ENCODE assay signal across 14 cellular contexts in the genomic region with DNA sequence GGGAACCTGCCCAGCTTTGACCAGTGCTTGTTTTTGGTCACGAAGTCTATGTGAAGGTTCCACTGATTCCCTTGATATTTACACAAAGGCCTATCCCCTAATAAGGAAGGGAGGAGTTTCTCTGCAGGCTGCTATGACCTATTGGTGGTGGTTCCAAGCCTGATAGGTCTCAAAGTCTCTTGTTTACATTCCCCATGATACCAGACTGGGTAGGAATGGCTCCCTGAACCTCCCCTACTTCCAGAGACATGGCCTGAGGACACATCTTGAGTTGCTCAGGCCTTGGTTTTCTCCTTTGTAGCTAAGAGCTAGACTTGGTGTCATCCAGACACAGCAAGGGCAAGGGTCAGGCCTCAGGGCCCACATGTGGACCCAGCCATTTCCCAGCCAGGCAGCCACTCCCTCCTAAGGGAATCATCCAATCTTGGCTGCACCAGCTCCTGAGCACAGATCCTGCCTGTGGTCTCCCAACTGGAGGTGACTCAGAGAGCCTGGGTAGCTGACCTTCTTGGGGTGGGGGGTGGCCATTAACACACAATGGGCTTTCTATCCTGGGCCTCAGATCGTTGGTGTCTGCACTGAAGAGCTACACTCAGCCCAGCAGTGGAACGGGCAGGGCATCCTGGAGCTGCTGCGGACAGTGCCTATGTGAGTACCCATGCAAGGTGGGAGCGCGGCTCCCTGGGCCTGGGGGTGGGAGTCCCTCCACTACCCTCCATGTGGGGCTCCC. TPM values are rescaled to one million over a fixed set of nuclear protein-coding genes. Genes with fewer than 3 reads are reported as not detected.
A peak's percentile ranks its signal among the peaks of the same experiment; 100 is the strongest.
DNase-seq lines count a peak whose midpoint lies in the region; ATAC-seq, FAIRE-seq and TF ChIP-seq lines count a peak whose summit lies in the region.
"Had no signal": no experiment of that assay in that cellular context is flagged by ENCODE, and none has a peak within 500 bp of the region (broad histone marks: within the 10 kb centered on the region; RNA-seq: fewer than 3 reads in every experiment).

No MANE protein-coding gene starts in this region.

- H3K27me3 Mint-ChIP-seq in HFFc6 (ENCODE audit: insufficient read depth) (no peaks in the 10 kb centered on the region), astrocyte (ENCODE audit: low read depth, unreplicated experiment) (no peaks in the 10 kb centered on the region), type B pancreatic cell (no peaks in the 10 kb centered on the region), natural killer cell (ENCODE audit: low read depth in 2 of 2) (no peaks in the 10 kb centered on the region)
- H3K27me3 Mint-ChIP-seq: stimulated activated memory B cell treated with anti-CD40 and anti-IgM and Interleukin-4, amounts not matched to agents 10 μg/mL and 1 μg/mL and 100 μg/mL, for 72 hours had no signal

- TF ChIP-seq CTCF in AG10803 (conservative IDR thresholded peaks at IDR 0.05; ENCODE audit: low read length), result no peak
- TF ChIP-seq CTCF in HFFc6 (IDR thresholded peaks at IDR 0.05), result no peak
- no peak for TF ChIP-seq CTCF in astrocyte (IDR thresholded peaks at IDR 0.05; ENCODE audit: insufficient read depth, low read depth, low read length)
- TF ChIP-seq CTCF in type B pancreatic cell (conservative IDR thresholded peaks at IDR 0.05), result no peak
- TF ChIP-seq CTCF in natural killer cell (IDR thresholded peaks at IDR 0.05), result no peak

- no peak overlapping the region for H2BK5ac ChIP-seq in mesendoderm (ENCODE audit: low read length)

- H3K4me1 Mint-ChIP-seq in HFFc6 (ENCODE audit: low read depth), result peaks cover 33% of the 10 kb centered on the region
- H3K4me1 Mint-ChIP-seq in astrocyte (ENCODE audit: low read depth, unreplicated experiment), result peaks cover 29% of the 10 kb centered on the region
- peaks cover 10% of the 10 kb centered on the region for H3K4me1 Mint-ChIP-seq in type B pancreatic cell (ENCODE audit: unreplicated experiment)
- no peaks in the 10 kb centered on the region for H3K4me1 Mint-ChIP-seq in natural killer cell
- H3K4me1 Mint-ChIP-seq: stimulated activated memory B cell treated with anti-CD40 and anti-IgM and Interleukin-4, amounts not matched to agents 10 μg/mL and 1 μg/mL and 100 μg/mL, for 72 hours had no signal

- H3K23ac ChIP-seq in mesendoderm (ENCODE audit: low read length), result no peak overlapping the region

- ATAC-seq in natural killer cell, result no peak
- ATAC-seq: left ventricle myocardium superior; stimulated activated memory B cell treated with anti-CD40 and anti-IgM and Interleukin-4, amounts not matched to agents 10 μg/mL and 1 μg/mL and 100 μg/mL, for 72 hours had no signal

- H4K20me1 ChIP-seq in astrocyte (ENCODE audit: insufficient read depth, low read length), result peaks cover 5% of the 10 kb centered on the region

- H3K79me2 ChIP-seq in astrocyte (ENCODE audit: insufficient read depth, low read length) (no peaks in the 10 kb centered on the region), mesendoderm (ENCODE audit: control insufficient read depth, insufficient read depth, low read length) (no peaks in the 10 kb centered on the region)

- no peak overlapping the region for H4K5ac ChIP-seq in mesendoderm (ENCODE audit: low read length)

- intact Hi-C loops in natural killer cell (cut with micrococcal nuclease), result no loop called here

- H3K56ac ChIP-seq in mesendoderm (ENCODE audit: low read length), result peak overlapping the region; percentile 62

- no peak overlapping the region for H3K18ac ChIP-seq in mesendoderm (ENCODE audit: low read length)

- H3K9me3 ChIP-seq in astrocyte (ENCODE audit: insufficient read depth, low read depth, low read length), result no peaks in the 10 kb centered on the region
- H3K9me3 ChIP-seq: BE2C had no signal

- H3K4me3 ChIP-seq in AG10803 (ENCODE audit: low read length) (no peak overlapping the region), astrocyte (ENCODE audit: insufficient read depth, low read depth, low read length) (no peak overlapping the region), mesendoderm (ENCODE audit: low read length) (no peak overlapping the region)

- WGBS in mesendoderm (ENCODE audit: extremely low coverage, insufficient coverage, low lambda C conversion rate), result no CpG with 5 or more reads among the region's 6 CpGs

- H2BK120ac ChIP-seq in mesendoderm (ENCODE audit: low read depth, low read length), result no peak overlapping the region

- H3K27me3 ChIP-seq in astrocyte (ENCODE audit: insufficient read depth, low read length), result no peaks in the 10 kb centered on the region
- no peaks in the 10 kb centered on the region for H3K27me3 ChIP-seq in mesendoderm (ENCODE audit: insufficient read depth, low read length, poor library complexity)
- H3K27me3 ChIP-seq: BE2C had no signal

- H4K8ac ChIP-seq in mesendoderm (ENCODE audit: low read depth, low read length), result no peak overlapping the region

- H3K9me3 Mint-ChIP-seq in HFFc6 (no peaks in the 10 kb centered on the region), astrocyte (ENCODE audit: unreplicated experiment) (no peaks in the 10 kb centered on the region), type B pancreatic cell (no peaks in the 10 kb centered on the region), natural killer cell (no peaks in the 10 kb centered on the region)
- H3K9me3 Mint-ChIP-seq: stimulated activated memory B cell treated with anti-CD40 and anti-IgM and Interleukin-4, amounts not matched to agents 10 μg/mL and 1 μg/mL and 100 μg/mL, for 72 hours had no signal

- H3K4me1 ChIP-seq in astrocyte (ENCODE audit: insufficient read depth, low read length), result peaks cover 17% of the 10 kb centered on the region
- H3K4me1 ChIP-seq in mesendoderm (ENCODE audit: control insufficient read depth, low read depth, low read length), result peaks cover 4% of the 10 kb centered on the region
- H3K4me1 ChIP-seq: BE2C had no signal

- H3K9ac ChIP-seq in astrocyte (ENCODE audit: low read length) (no peak overlapping the region), mesendoderm (ENCODE audit: low read length) (no peak overlapping the region)

- H3K4me3 Mint-ChIP-seq in HFFc6 (0 out of 2 replicates have a peak overlapping the region, but pooled peaks have one; percentile 10), astrocyte (ENCODE audit: unreplicated experiment) (no peak overlapping the region), type B pancreatic cell (no peak overlapping the region), natural killer cell (no peak overlapping the region)
- H3K4me3 Mint-ChIP-seq: stimulated activated memory B cell treated with anti-CD40 and anti-IgM and Interleukin-4, amounts not matched to agents 10 μg/mL and 1 μg/mL and 100 μg/mL, for 72 hours had no signal

- H2AK5ac ChIP-seq in mesendoderm (ENCODE audit: low read length), result no peak overlapping the region

- H3K4ac ChIP-seq in mesendoderm (ENCODE audit: low read depth, low read length), result no peak overlapping the region

- no peaks in the 10 kb centered on the region for H3K79me1 ChIP-seq in mesendoderm (ENCODE audit: low read length)

- no peak for FAIRE-seq in astrocyte (lab: Jason Lieb, UNC)

- H2AFZ ChIP-seq in astrocyte (ENCODE audit: low read depth, low read length), result no peak overlapping the region

- H3K27ac ChIP-seq in astrocyte (ENCODE audit: low read depth, low read length) (peak overlapping the region; percentile 38), mesendoderm (ENCODE audit: low read depth, low read length) (peak overlapping the region; percentile 22)

- H3K36me3 ChIP-seq in astrocyte (ENCODE audit: insufficient read depth, low read length) (no peaks in the 10 kb centered on the region), mesendoderm (ENCODE audit: control insufficient read depth, insufficient read depth, low read length) (no peaks in the 10 kb centered on the region)

- H3K36me3 Mint-ChIP-seq in HFFc6 (ENCODE audit: low read depth) (peaks cover under 1% of the 10 kb centered on the region; the same call in 1 of the 2 replicates), astrocyte (ENCODE audit: low read depth, unreplicated experiment) (peaks cover 4% of the 10 kb centered on the region), type B pancreatic cell (peaks cover 3% of the 10 kb centered on the region), natural killer cell (no peaks in the 10 kb centered on the region)

- H3K27ac Mint-ChIP-seq in HFFc6 (peak overlapping the region; percentile 74), astrocyte (ENCODE audit: unreplicated experiment) (peak overlapping the region; percentile 79), type B pancreatic cell (no peak overlapping the region), natural killer cell (no peak overlapping the region)
- H3K27ac Mint-ChIP-seq: stimulated activated memory B cell treated with anti-CD40 and anti-IgM and Interleukin-4, amounts not matched to agents 10 μg/mL and 1 μg/mL and 100 μg/mL, for 72 hours had no signal

- H2BK15ac ChIP-seq in mesendoderm (replicated peaks; ENCODE audit: low read depth), result no peak overlapping the region

- DNase-seq in AG10803 (ENCODE audit: low read depth), result peak; percentile 53
- peak; percentile 58 for DNase-seq in HFFc6
- DNase-seq in astrocyte (ENCODE audit: low read depth), result peak; percentile 63
- DNase-seq in mesendoderm, result peak; percentile 91
- DNase-seq in NCI-H345 (lab: John Stamatoyannopoulos, UW), result no peak
- no peak for DNase-seq in DMS79 treated with DMSO at 0.1 percent for 48 hours (lab: John Stamatoyannopoulos, UW)
- DNase-seq in type B pancreatic cell (ENCODE audit: extremely low spot score, unreplicated experiment), result no peak
- DNase-seq in natural killer cell, result no peak
- DNase-seq: BE2C, GF-D8, left ventricle myocardium superior, NCI-H2227 treated with DMSO at 0.1 percent for 48 hours, occipital lobe had no signal

- H3K4me2 ChIP-seq in astrocyte (ENCODE audit: low read length) (peak overlapping the region; percentile 54), mesendoderm (ENCODE audit: low read length) (no peak overlapping the region)

RNA-seq across cellular contexts. Expression of a gene that starts 51.0 kb away (rescaled TPM):
- 100 to 1,000 TPM; 123 to 148 (median 135) TPM for total RNA-seq in HFFc6 (2021; fragmentation: NEBNext Ultra II Directional; extraction: Animal tissue kit (Norgen Biotek cat#: 25700))
- total RNA-seq in astrocyte, result 103 and 117 TPM in 2 replicates
- 22.6 TPM for polyA plus RNA-seq in mesendoderm (2013, experiment 1 of 2)
- 23.2 TPM for polyA plus RNA-seq in mesendoderm (2013, experiment 2 of 2)
- 81.6 and 124 TPM in 2 replicates for total RNA-seq in type B pancreatic cell (ENCODE audit: low replicate concordance)
- total RNA-seq in natural killer cell, result 10 to 100 TPM; 81.9 to 87.8 (median 86.2) TPM

Comparison
In these comparisons a context has a peak if more than half of its experiments do, and no peak if none do; other contexts are left out.
1. DNase-seq: peak in AG10803 (single experiment), HFFc6 (single experiment), astrocyte (single experiment) and mesendoderm (single experiment); none in NCI-H345 (single experiment), DMS79 treated with DMSO at 0.1 percent for 48 hours (single experiment), type B pancreatic cell (single experiment) and natural killer cell (single experiment).
2. H3K27ac Mint-ChIP-seq: peak in HFFc6 (single experiment) and astrocyte (single experiment); none in type B pancreatic cell (single experiment) and natural killer cell (0 of 2).